Comparison of ENCODE assay signal across 20 cellular contexts in the genomic region with DNA sequence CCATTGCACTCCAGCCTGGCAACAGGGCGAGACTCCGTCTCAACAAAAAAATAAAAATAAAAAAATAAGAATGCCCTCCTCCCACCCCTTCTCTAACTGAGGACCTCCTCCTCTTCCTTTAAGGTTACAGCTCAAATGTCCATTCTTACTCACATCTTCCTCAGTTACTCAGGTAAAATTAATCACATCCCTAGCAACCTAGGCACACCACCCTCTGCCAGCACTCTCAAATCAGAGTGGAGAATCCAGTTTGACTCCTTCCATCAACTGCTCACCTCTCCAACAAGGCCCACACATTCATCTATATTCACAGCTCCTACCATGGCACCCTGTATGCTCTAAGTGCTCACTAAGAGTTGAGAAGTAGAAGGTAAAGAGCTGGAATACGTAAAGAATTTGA.
A peak's percentile ranks its signal among the peaks of the same experiment; 100 is the strongest.
DNase-seq lines count a peak whose midpoint lies in the region; ATAC-seq, FAIRE-seq and TF ChIP-seq lines count a peak whose summit lies in the region.
"Had no signal": no experiment of that assay in that cellular context is flagged by ENCODE, and none has a peak within 500 bp of the region (broad histone marks: within the 10 kb centered on the region; RNA-seq: fewer than 3 reads in every experiment).

No MANE protein-coding gene starts in this region.

- H3K4me2 ChIP-seq in Karpas-422 (ENCODE audit: low read depth, low read length, poor library complexity, severe bottlenecking), result no peak overlapping the region
- H3K4me2 ChIP-seq in astrocyte (ENCODE audit: low read length), result no peak overlapping the region
- H3K4me2 ChIP-seq in MM.1S (ENCODE audit: low read depth, low read length), result no peak overlapping the region

- WGBS in endodermal cell (ENCODE audit: insufficient coverage in 1 of 2, insufficient read length in 1 of 2), 2 experiments, result 86 to 93% methylated on average over 1 to 3 of the region's 3 CpGs

- TF ChIP-seq CTCF in astrocyte (IDR thresholded peaks at IDR 0.05; ENCODE audit: insufficient read depth, low read depth, low read length) (no peak), MM.1S (IDR thresholded peaks at IDR 0.05; ENCODE audit: low read length) (no peak), endodermal cell (conservative IDR thresholded peaks at IDR 0.05) (no peak)

- no peak overlapping the region for H3K9ac ChIP-seq in Karpas-422 (ENCODE audit: low read length)
- no peak overlapping the region for H3K9ac ChIP-seq in astrocyte (ENCODE audit: low read length)
- no peak overlapping the region for H3K9ac ChIP-seq in MM.1S (ENCODE audit: low read length)
- no peak overlapping the region for H3K9ac ChIP-seq in endodermal cell (ENCODE audit: extremely low read depth, low read length, poor library complexity, severe bottlenecking)

- DNase-seq in activated CD4-positive, alpha-beta T cell treated with anti-CD3 and anti-CD28 coated beads, Interleukin-2, amount 10 ng/mL, durations not matched to agents 24 days and 14 days, result no peak
- no peak for DNase-seq in activated CD4-positive, alpha-beta T cell treated with anti-CD3 and anti-CD28 coated beads, Interleukin-2, amount 10 ng/mL, durations not matched to agents 7 days and 5 days
- DNase-seq in Karpas-422 (no peak), astrocyte (ENCODE audit: low read depth) (no peak), MM.1S (no peak), endodermal cell (no peak)
- DNase-seq in stimulated activated effector memory CD8-positive, alpha-beta T cell treated with anti-CD3 and anti-CD28 coated beads, Interleukin-12 subunit alpha, Interleukin-12 subunit beta, amount 100 ng/mL, for 72 hours (ENCODE audit: low spot score in 2 of 2), result no peak
- DNase-seq: 8988T, DMS153, GF-D8, KBM-7, NCI-H1417, NCI-H187, NCI-H2227 treated with DMSO at 0.1 percent for 48 hours, NCI-H510A treated with DMSO at 0.1 percent for 48 hours, NCI-H774, OCI-M1, Right ventricle myocardium superior had no signal

- H3K79me2 ChIP-seq in Karpas-422 (ENCODE audit: low read length), result peaks cover 77% of the 10 kb centered on the region
- H3K79me2 ChIP-seq in astrocyte (ENCODE audit: insufficient read depth, low read length), result no peaks in the 10 kb centered on the region
- H3K79me2 ChIP-seq in MM.1S (ENCODE audit: low read length), result no peaks in the 10 kb centered on the region

- no peaks in the 10 kb centered on the region for H3K27me3 Mint-ChIP-seq in activated CD4-positive, alpha-beta T cell treated with anti-CD3 and anti-CD28 coated beads, Interleukin-2, amount 10 ng/mL, durations not matched to agents 24 days and 14 days
- no peaks in the 10 kb centered on the region for H3K27me3 Mint-ChIP-seq in activated CD4-positive, alpha-beta T cell treated with anti-CD3 and anti-CD28 coated beads, Interleukin-2, amount 10 ng/mL, durations not matched to agents 7 days and 5 days
- no peaks in the 10 kb centered on the region for H3K27me3 Mint-ChIP-seq in astrocyte (ENCODE audit: low read depth, unreplicated experiment)
- H3K27me3 Mint-ChIP-seq in endodermal cell (ENCODE audit: insufficient read depth), result no peaks in the 10 kb centered on the region
- H3K27me3 Mint-ChIP-seq: B cell had no signal

- H3K27me3 ChIP-seq in Karpas-422 (ENCODE audit: low read length), result no peaks in the 10 kb centered on the region
- no peaks in the 10 kb centered on the region for H3K27me3 ChIP-seq in astrocyte (ENCODE audit: insufficient read depth, low read length)
- H3K27me3 ChIP-seq in MM.1S (replicated peaks; ENCODE audit: insufficient read depth, low read length), result no peaks in the 10 kb centered on the region
- H3K27me3 ChIP-seq in endodermal cell (ENCODE audit: control insufficient read depth, insufficient read depth, low read length, poor library complexity, severe bottlenecking), result no peaks in the 10 kb centered on the region

- H3F3A ChIP-seq in MM.1S (ENCODE audit: insufficient read depth, low read length), result no peaks in the 10 kb centered on the region

- H3K4me1 ChIP-seq in Karpas-422 (ENCODE audit: low read length), result peaks cover 37% of the 10 kb centered on the region
- no peaks in the 10 kb centered on the region for H3K4me1 ChIP-seq in astrocyte (ENCODE audit: insufficient read depth, low read length)
- H3K4me1 ChIP-seq in MM.1S (ENCODE audit: low read length), result peaks cover 12% of the 10 kb centered on the region; the same call in 1 of the 2 replicates
- H3K4me1 ChIP-seq in endodermal cell (ENCODE audit: control insufficient read depth, insufficient read depth, low read length), result no peaks in the 10 kb centered on the region

- intact Hi-C loops in activated CD4-positive, alpha-beta T cell treated with anti-CD3 and anti-CD28 coated beads, Interleukin-2, amount 10 ng/mL, durations not matched to agents 24 days and 14 days (cut with micrococcal nuclease), result loop anchor here (2.0 kb wide), 1 partner anchor 67 kb away; a partner anchor contains a TSS

- POLR2A ChIA-PET in activated CD4-positive, alpha-beta T cell treated with anti-CD3 and anti-CD28 coated beads, Interleukin-2, amount 10 ng/mL, durations not matched to agents 7 days and 5 days (lab: Charles Lee), result no interaction called here

- H3K4me3 ChIP-seq in Karpas-422 (ENCODE audit: low read length), result no peak overlapping the region
- no peak overlapping the region for H3K4me3 ChIP-seq in astrocyte (ENCODE audit: insufficient read depth, low read depth, low read length)
- H3K4me3 ChIP-seq in MM.1S (ENCODE audit: low read length), result no peak overlapping the region
- no peak overlapping the region for H3K4me3 ChIP-seq in endodermal cell (ENCODE audit: low read length)

- peak overlapping the region; percentile 14; the same call in 1 of the 2 replicates for H3K27ac ChIP-seq in Karpas-422 (ENCODE audit: low read length)
- no peak overlapping the region for H3K27ac ChIP-seq in astrocyte (ENCODE audit: low read depth, low read length)
- H3K27ac ChIP-seq in MM.1S (ENCODE audit: low read length), result no peak overlapping the region
- no peak overlapping the region for H3K27ac ChIP-seq in endodermal cell (ENCODE audit: low read depth, low read length)

- H3K36me3 ChIP-seq in Karpas-422 (ENCODE audit: insufficient read depth, low read length) (no peaks in the 10 kb centered on the region), astrocyte (ENCODE audit: insufficient read depth, low read length) (no peaks in the 10 kb centered on the region), MM.1S (replicated peaks; ENCODE audit: insufficient read depth, low read length) (no peaks in the 10 kb centered on the region), endodermal cell (ENCODE audit: control insufficient read depth, insufficient read depth, low read length) (no peaks in the 10 kb centered on the region)

- peaks cover 8% of the 10 kb centered on the region for H3K36me3 Mint-ChIP-seq in activated CD4-positive, alpha-beta T cell treated with anti-CD3 and anti-CD28 coated beads, Interleukin-2, amount 10 ng/mL, durations not matched to agents 24 days and 14 days (ENCODE audit: low read depth)
- peaks cover 2% of the 10 kb centered on the region for H3K36me3 Mint-ChIP-seq in activated CD4-positive, alpha-beta T cell treated with anti-CD3 and anti-CD28 coated beads, Interleukin-2, amount 10 ng/mL, durations not matched to agents 7 days and 5 days (ENCODE audit: low read depth)
- peaks cover 3% of the 10 kb centered on the region for H3K36me3 Mint-ChIP-seq in astrocyte (ENCODE audit: low read depth, unreplicated experiment)
- H3K36me3 Mint-ChIP-seq in stimulated activated effector memory CD8-positive, alpha-beta T cell treated with anti-CD3 and anti-CD28 coated beads, Interleukin-12 subunit alpha, Interleukin-12 subunit beta, amount 100 ng/mL, for 72 hours, result no peaks in the 10 kb centered on the region
- H3K36me3 Mint-ChIP-seq in endodermal cell (ENCODE audit: low read depth), result peaks cover 2% of the 10 kb centered on the region

- H3K4me3 Mint-ChIP-seq in activated CD4-positive, alpha-beta T cell treated with anti-CD3 and anti-CD28 coated beads, Interleukin-2, amount 10 ng/mL, durations not matched to agents 24 days and 14 days, result no peak overlapping the region
- H3K4me3 Mint-ChIP-seq in activated CD4-positive, alpha-beta T cell treated with anti-CD3 and anti-CD28 coated beads, Interleukin-2, amount 10 ng/mL, durations not matched to agents 7 days and 5 days, result no peak overlapping the region
- no peak overlapping the region for H3K4me3 Mint-ChIP-seq in astrocyte (ENCODE audit: unreplicated experiment)
- no peak overlapping the region for H3K4me3 Mint-ChIP-seq in stimulated activated effector memory CD8-positive, alpha-beta T cell treated with anti-CD3 and anti-CD28 coated beads, Interleukin-12 subunit alpha, Interleukin-12 subunit beta, amount 100 ng/mL, for 72 hours
- no peak overlapping the region for H3K4me3 Mint-ChIP-seq in endodermal cell
- H3K4me3 Mint-ChIP-seq: B cell had no signal

- H3K9me2 ChIP-seq in Karpas-422 (replicated peaks; ENCODE audit: insufficient read depth, low read length) (no peaks in the 10 kb centered on the region), MM.1S (replicated peaks; ENCODE audit: insufficient read depth, low read length) (no peaks in the 10 kb centered on the region)

- H4K20me1 ChIP-seq in Karpas-422 (ENCODE audit: insufficient read depth, low read depth, low read length) (no peaks in the 10 kb centered on the region), astrocyte (ENCODE audit: insufficient read depth, low read length) (no peaks in the 10 kb centered on the region), MM.1S (ENCODE audit: insufficient read depth, low read length) (no peaks in the 10 kb centered on the region)

- H2AFZ ChIP-seq in Karpas-422 (ENCODE audit: low read length), result no peak overlapping the region
- no peak overlapping the region for H2AFZ ChIP-seq in astrocyte (ENCODE audit: low read depth, low read length)
- H2AFZ ChIP-seq in MM.1S (ENCODE audit: low read length), result no peak overlapping the region

- peaks cover 27% of the 10 kb centered on the region for H3K4me1 Mint-ChIP-seq in activated CD4-positive, alpha-beta T cell treated with anti-CD3 and anti-CD28 coated beads, Interleukin-2, amount 10 ng/mL, durations not matched to agents 24 days and 14 days
- peaks cover 24% of the 10 kb centered on the region for H3K4me1 Mint-ChIP-seq in activated CD4-positive, alpha-beta T cell treated with anti-CD3 and anti-CD28 coated beads, Interleukin-2, amount 10 ng/mL, durations not matched to agents 7 days and 5 days
- no peaks in the 10 kb centered on the region for H3K4me1 Mint-ChIP-seq in astrocyte (ENCODE audit: low read depth, unreplicated experiment)
- peaks cover 40% of the 10 kb centered on the region for H3K4me1 Mint-ChIP-seq in stimulated activated effector memory CD8-positive, alpha-beta T cell treated with anti-CD3 and anti-CD28 coated beads, Interleukin-12 subunit alpha, Interleukin-12 subunit beta, amount 100 ng/mL, for 72 hours
- H3K4me1 Mint-ChIP-seq in endodermal cell, result peaks cover 5% of the 10 kb centered on the region

- peak; percentile 41 for ATAC-seq in stimulated activated effector memory CD8-positive, alpha-beta T cell treated with anti-CD3 and anti-CD28 coated beads, Interleukin-12 subunit alpha, Interleukin-12 subunit beta, amount 100 ng/mL, for 72 hours
- no peak for ATAC-seq in GM19351 (IDR thresholded peaks at IDR 0.05; ENCODE audit: unreplicated experiment)

- CTCF ChIA-PET in activated CD4-positive, alpha-beta T cell treated with anti-CD3 and anti-CD28 coated beads, Interleukin-2, amount 10 ng/mL, durations not matched to agents 7 days and 5 days (lab: Charles Lee), result interaction anchor here (0.5 kb wide), 1 partner anchor 12 kb away, joined by 3 read pairs; no protein-coding TSS in a partner anchor

- H3K9me3 Mint-ChIP-seq in activated CD4-positive, alpha-beta T cell treated with anti-CD3 and anti-CD28 coated beads, Interleukin-2, amount 10 ng/mL, durations not matched to agents 24 days and 14 days, result peaks cover 9% of the 10 kb centered on the region
- peaks cover 16% of the 10 kb centered on the region for H3K9me3 Mint-ChIP-seq in activated CD4-positive, alpha-beta T cell treated with anti-CD3 and anti-CD28 coated beads, Interleukin-2, amount 10 ng/mL, durations not matched to agents 7 days and 5 days
- H3K9me3 Mint-ChIP-seq in astrocyte (ENCODE audit: unreplicated experiment) (peaks cover 6% of the 10 kb centered on the region), endodermal cell (no peaks in the 10 kb centered on the region)
- H3K9me3 Mint-ChIP-seq in stimulated activated effector memory CD8-positive, alpha-beta T cell treated with anti-CD3 and anti-CD28 coated beads, Interleukin-12 subunit alpha, Interleukin-12 subunit beta, amount 100 ng/mL, for 72 hours, result no peaks in the 10 kb centered on the region

- peak overlapping the region; percentile 22 for H3K27ac Mint-ChIP-seq in activated CD4-positive, alpha-beta T cell treated with anti-CD3 and anti-CD28 coated beads, Interleukin-2, amount 10 ng/mL, durations not matched to agents 24 days and 14 days
- no peak overlapping the region for H3K27ac Mint-ChIP-seq in activated CD4-positive, alpha-beta T cell treated with anti-CD3 and anti-CD28 coated beads, Interleukin-2, amount 10 ng/mL, durations not matched to agents 7 days and 5 days
- H3K27ac Mint-ChIP-seq in astrocyte (ENCODE audit: unreplicated experiment) (peak overlapping the region; percentile 53), endodermal cell (no peak overlapping the region)
- H3K27ac Mint-ChIP-seq in stimulated activated effector memory CD8-positive, alpha-beta T cell treated with anti-CD3 and anti-CD28 coated beads, Interleukin-12 subunit alpha, Interleukin-12 subunit beta, amount 100 ng/mL, for 72 hours, result peak overlapping the region; percentile 35

- no peak for FAIRE-seq in astrocyte (lab: Jason Lieb, UNC)

- H3K9me3 ChIP-seq in Karpas-422 (ENCODE audit: low read length), result no peaks in the 10 kb centered on the region
- no peaks in the 10 kb centered on the region for H3K9me3 ChIP-seq in astrocyte (ENCODE audit: insufficient read depth, low read depth, low read length)
- H3K9me3 ChIP-seq in MM.1S (replicated peaks; ENCODE audit: insufficient read depth, low read length), result no peaks in the 10 kb centered on the region
- H3K9me3 ChIP-seq in endodermal cell (ENCODE audit: control insufficient read depth, low read length), result no peaks in the 10 kb centered on the region

Comparison
In these comparisons a context has a peak if more than half of its experiments do, and no peak if none do; other contexts are left out.
1. H3K27ac Mint-ChIP-seq: peak in activated CD4-positive, alpha-beta T cell treated with anti-CD3 and anti-CD28 coated beads, Interleukin-2, amount 10 ng/mL, durations not matched to agents 24 days and 14 days (single experiment), astrocyte (single experiment) and stimulated activated effector memory CD8-positive, alpha-beta T cell treated with anti-CD3 and anti-CD28 coated beads, Interleukin-12 subunit alpha, Interleukin-12 subunit beta, amount 100 ng/mL, for 72 hours (single experiment); none in activated CD4-positive, alpha-beta T cell treated with anti-CD3 and anti-CD28 coated beads, Interleukin-2, amount 10 ng/mL, durations not matched to agents 7 days and 5 days (single experiment) and endodermal cell (single experiment).